24 cellular contexts compared by ENCODE assay signal in the genomic region with DNA sequence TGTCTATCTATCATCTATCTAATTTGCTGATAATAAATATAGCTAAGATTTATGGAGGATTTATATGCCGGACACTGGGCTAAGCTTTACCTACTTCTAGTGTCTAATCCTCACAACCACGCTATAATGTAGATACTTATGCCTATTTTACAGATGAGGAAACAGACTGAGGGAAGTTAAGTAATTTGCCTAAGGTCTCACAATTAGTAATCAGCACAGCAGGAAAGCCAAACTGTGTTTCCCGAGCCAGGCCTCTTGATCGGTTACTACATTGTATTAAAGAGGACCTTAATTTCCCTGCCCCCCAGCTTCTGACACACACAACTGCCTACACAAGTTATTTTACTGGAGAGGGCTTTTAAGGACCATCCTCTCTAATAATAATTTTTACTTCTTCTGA. TPM values are rescaled to one million over a fixed set of nuclear protein-coding genes. Genes with fewer than 3 reads are reported as not detected.
A peak's percentile ranks its signal among the peaks of the same experiment; 100 is the strongest.
DNase-seq lines count a peak whose midpoint lies in the region; ATAC-seq and TF ChIP-seq lines count a peak whose summit lies in the region.
"Had no signal": no experiment of that assay in that cellular context is flagged by ENCODE, and none has a peak within 500 bp of the region (broad histone marks: within the 10 kb centered on the region; RNA-seq: fewer than 3 reads in every experiment).

No MANE protein-coding gene starts in this region.

- H3K4me2 ChIP-seq in DOHH2 (ENCODE audit: low read length) (peak overlapping the region; percentile 8; the same call in 1 of the 2 replicates), OCI-LY7 (ENCODE audit: low read length) (no peak overlapping the region), SK-N-SH (no peak overlapping the region)

- ATAC-seq in GM19023 (IDR thresholded peaks at IDR 0.05; ENCODE audit: unreplicated experiment) = peak; percentile 69
- ATAC-seq in HG02610 (IDR thresholded peaks at IDR 0.05; ENCODE audit: unreplicated experiment) = peak; percentile 61
- ATAC-seq: naive thymus-derived CD4-positive, alpha-beta T cell had no signal

- H3K27me3 ChIP-seq in DOHH2 (ENCODE audit: control insufficient read depth, low read length) (peaks cover 28% of the 10 kb centered on the region), SK-N-SH (ENCODE audit: insufficient read depth) (peaks cover 10% of the 10 kb centered on the region; the same call in 1 of the 2 replicates)
- H3K27me3 ChIP-seq: BLaER1 treated with 17β-estradiol and CSF1 and Interleukin-3, amounts not matched to agents 10 nM and 100 nM; upper lobe of left lung had no signal

- H2AFZ ChIP-seq in OCI-LY7 (ENCODE audit: low read length) = no peak overlapping the region
- no peak overlapping the region for H2AFZ ChIP-seq in SK-N-SH (ENCODE audit: low read depth)
- H2AFZ ChIP-seq: parathyroid adenoma had no signal

- no peaks in the 10 kb centered on the region for H4K20me1 ChIP-seq in DOHH2 (ENCODE audit: control insufficient read depth, insufficient read depth, low read depth, low read length)
- H4K20me1 ChIP-seq in OCI-LY7 (ENCODE audit: insufficient read depth, low read length) = no peaks in the 10 kb centered on the region
- H4K20me1 ChIP-seq in SK-N-SH (ENCODE audit: insufficient read depth) = no peaks in the 10 kb centered on the region
- H4K20me1 ChIP-seq: BLaER1 treated with 17β-estradiol and CSF1 and Interleukin-3, amounts not matched to agents 10 nM and 100 nM had no signal

- DNase-seq in OCI-LY7 (ENCODE audit: low spot score) (peak; percentile 13), SK-N-SH (no peak), ACHN (no peak), foreskin fibroblast (no peak), NCI-H146 (lab: John Stamatoyannopoulos, UW) (no peak)
- DNase-seq: activated CD4-positive, alpha-beta memory T cell treated with anti-CD3 and anti-CD28 coated beads for 36 hours; activated naive CD4-positive, alpha-beta T cell treated with anti-CD3 and anti-CD28 coated beads, Interleukin-2, amount 10 ng/mL, durations not matched to agents 7 days and 5 days; activated T-cell treated with anti-CD3 and anti-CD28 coated beads, Interleukin-2, amount 50 U/mL, for 24 hours; endodermal cell; GOT3; hippocampal formation; kidney; naive thymus-derived CD4-positive, alpha-beta T cell; stimulated activated CD4-positive, alpha-beta T cell treated with anti-CD3 and anti-CD28 coated beads, Interleukin-1b, Interleukin-23, amount 100 ng/mL, for 48 hours; stomach; upper lobe of left lung had no signal

- H3K36me3 ChIP-seq in DOHH2 (ENCODE audit: control insufficient read depth, low read length) (no peaks in the 10 kb centered on the region), OCI-LY7 (ENCODE audit: insufficient read depth, low read length) (no peaks in the 10 kb centered on the region), SK-N-SH (replicated peaks in 1 of 2; ENCODE audit: control insufficient read depth in 1 of 2, insufficient read depth in 2 of 2, low read length in 1 of 2) (no peaks in the 10 kb centered on the region)
- H3K36me3 ChIP-seq: BLaER1 treated with 17β-estradiol and CSF1 and Interleukin-3, amounts not matched to agents 10 nM and 100 nM; stomach; upper lobe of left lung had no signal

- H3F3A ChIP-seq in DOHH2 (ENCODE audit: control insufficient read depth, insufficient read depth) (no peaks in the 10 kb centered on the region), SK-N-SH (replicated peaks; ENCODE audit: insufficient read depth) (no peaks in the 10 kb centered on the region)

- BruUV-seq in OCI-LY7 (replicated peaks; lab: Mats Ljungman, UMichigan) = no TSS peak

- H3K79me2 ChIP-seq in DOHH2 (ENCODE audit: control insufficient read depth, low read length) (no peaks in the 10 kb centered on the region), OCI-LY7 (ENCODE audit: insufficient read depth, low read depth, low read length) (no peaks in the 10 kb centered on the region), SK-N-SH (ENCODE audit: insufficient read depth) (no peaks in the 10 kb centered on the region)
- H3K79me2 ChIP-seq: parathyroid adenoma had no signal

- intact Hi-C loops in OCI-LY7 (cut with micrococcal nuclease; ENCODE audit: unreplicated experiment) = no loop called here

- H3K27ac ChIP-seq in DOHH2 (ENCODE audit: low read depth, low read length) (no peak overlapping the region), OCI-LY7 (ENCODE audit: low read depth, low read length, poor library complexity, severe bottlenecking) (no peak overlapping the region), SK-N-SH (ENCODE audit: low read depth in 2 of 2, low read length in 1 of 2) (no peak overlapping the region)
- H3K27ac ChIP-seq: BLaER1 treated with 17β-estradiol and CSF1 and Interleukin-3, amounts not matched to agents 10 nM and 100 nM; parathyroid adenoma; stomach; upper lobe of left lung had no signal

- TF ChIP-seq RAD21 in SK-N-SH (IDR thresholded peaks at IDR 0.05; ENCODE audit: low read length) = no peak

- H3K9me3 ChIP-seq in DOHH2 (ENCODE audit: control insufficient read depth, insufficient read depth, low read length) (no peaks in the 10 kb centered on the region), OCI-LY7 (ENCODE audit: low read length) (no peaks in the 10 kb centered on the region), SK-N-SH (no peaks in the 10 kb centered on the region)
- H3K9me3 ChIP-seq: BLaER1 treated with 17β-estradiol and CSF1 and Interleukin-3, amounts not matched to agents 10 nM and 100 nM; stomach; upper lobe of left lung had no signal

- POLR2A ChIA-PET in OCI-LY7 (lab: Charles Lee) (interaction anchor here (0.7 to 1.3 kb wide), 4 partner anchors 9 to 490 kb away, joined by 3 to 7 read pairs (median 6); no protein-coding TSS in a partner anchor), SK-N-SH (lab: Yijun Ruan, JAX) (no interaction called here)

- no peak overlapping the region for H3K9ac ChIP-seq in SK-N-SH
- H3K9ac ChIP-seq: BLaER1 treated with 17β-estradiol and CSF1 and Interleukin-3, amounts not matched to agents 10 nM and 100 nM; parathyroid adenoma had no signal

- H3K4me3 ChIP-seq in DOHH2 (ENCODE audit: low read length) (no peak overlapping the region), OCI-LY7 (ENCODE audit: low read depth, low read length, poor library complexity, severe bottlenecking) (no peak overlapping the region), SK-N-SH (ENCODE audit: low read depth in 2 of 2, low read length in 1 of 2) (no peak overlapping the region), foreskin fibroblast (ENCODE audit: low read depth in 1 of 2, low read length in 2 of 2) (no peak overlapping the region)
- H3K4me3 ChIP-seq: BLaER1 treated with 17β-estradiol and CSF1 and Interleukin-3, amounts not matched to agents 10 nM and 100 nM; stomach; upper lobe of left lung had no signal

- CTCF ChIA-PET in OCI-LY7 (lab: Charles Lee; ENCODE audit: unreplicated experiment) = no interaction called here
- CTCF ChIA-PET in SK-N-SH (lab: Yijun Ruan, JAX) = interaction anchor here (0.8 to 2.1 kb wide), 4 partner anchors 11 to 492 kb away, joined by 3 to 5 read pairs (median 3); no protein-coding TSS in a partner anchor

- TF ChIP-seq EP300 in SK-N-SH (IDR thresholded peaks at IDR 0.05; ENCODE audit: borderline replicate concordance in 1 of 2, low read depth in 1 of 2, low read length in 1 of 2) = no peak

- no peak for TF ChIP-seq CTCF in DOHH2 (IDR thresholded peaks at IDR 0.05; ENCODE audit: low read depth, low read length, poor library complexity, severe bottlenecking)
- no peak for TF ChIP-seq CTCF in OCI-LY7 (conservative IDR thresholded peaks at IDR 0.05; ENCODE audit: low read length)
- no peak for TF ChIP-seq CTCF in SK-N-SH (IDR thresholded peaks at IDR 0.05)
- no peak for TF ChIP-seq CTCF in foreskin fibroblast (IDR thresholded peaks at IDR 0.05; ENCODE audit: low read depth, low read length)

- WGBS in SK-N-SH (ENCODE audit: low lambda C conversion rate) = 47% methylated on average over 4 of the region's 4 CpGs

- H3K9me2 ChIP-seq in DOHH2 (replicated peaks; ENCODE audit: control insufficient read depth, low read length) = no peaks in the 10 kb centered on the region
- no peaks in the 10 kb centered on the region for H3K9me2 ChIP-seq in OCI-LY7 (ENCODE audit: insufficient read depth, low read length)
- H3K9me2 ChIP-seq in SK-N-SH = no peaks in the 10 kb centered on the region

- in situ Hi-C loops in ACHN (cut with HindIII; ENCODE audit: low pct_ligation_motif_present, low pct_unique_long_range_greater_than_20kb, low sequenced_read_pairs) = loop anchor here (25.0 kb wide), 1 partner anchor 487 kb away; no protein-coding TSS in a partner anchor

- H3K4me1 ChIP-seq in DOHH2 (ENCODE audit: control insufficient read depth, low read length) (peaks cover 8% of the 10 kb centered on the region), OCI-LY7 (ENCODE audit: insufficient read depth, low read length, poor library complexity, severe bottlenecking) (peaks cover 4% of the 10 kb centered on the region), SK-N-SH (ENCODE audit: control insufficient read depth in 1 of 2, insufficient read depth in 2 of 2, low read depth in 1 of 2, low read length in 1 of 2) (no peaks in the 10 kb centered on the region)
- H3K4me1 ChIP-seq: BLaER1 treated with 17β-estradiol and CSF1 and Interleukin-3, amounts not matched to agents 10 nM and 100 nM; parathyroid adenoma; stomach had no signal

TF ChIP-seq in SK-N-SH, 30 proteins besides CTCF, POLR2A, EP300 and RAD21 (continues in another document):
- TF ChIP-seq ELF1 (IDR thresholded peaks at IDR 0.05) (no peak), RCOR1 (IDR thresholded peaks at IDR 0.05; ENCODE audit: low read length) (no peak), FOXJ3 (CRISPR knock-in tag; IDR thresholded peaks at IDR 0.05) (no peak), MAX (IDR thresholded peaks at IDR 0.05; ENCODE audit: low read depth) (no peak), RXRA (IDR thresholded peaks at IDR 0.05; ENCODE audit: borderline replicate concordance, low read depth) (no peak)
- TF ChIP-seq, protein P1, sequence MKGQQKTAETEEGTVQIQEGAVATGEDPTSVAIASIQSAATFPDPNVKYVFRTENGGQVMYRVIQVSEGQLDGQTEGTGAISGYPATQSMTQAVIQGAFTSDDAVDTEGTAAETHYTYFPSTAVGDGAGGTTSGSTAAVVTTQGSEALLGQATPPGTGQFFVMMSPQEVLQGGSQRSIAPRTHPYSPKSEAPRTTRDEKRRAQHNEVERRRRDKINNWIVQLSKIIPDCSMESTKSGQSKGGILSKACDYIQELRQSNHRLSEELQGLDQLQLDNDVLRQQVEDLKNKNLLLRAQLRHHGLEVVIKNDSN (IDR thresholded peaks at IDR 0.05; ENCODE audit: borderline replicate concordance, low read depth) = no peak

RNA-seq across cellular contexts. Expression of gene ONECUT1, which starts 40.9 kb away (rescaled TPM):
- 0.25 and 0.28 TPM in 2 replicates for total RNA-seq in OCI-LY7 (2014; rRNA removed; shearing (Covaris generic))
- total RNA-seq in OCI-LY7 (2022) = 0.15 and 0.52 TPM in 2 replicates
- not detected in 2 replicates for polyA plus RNA-seq in SK-N-SH (2012; rRNA removed)
- not detected in 2 replicates for polyA plus RNA-seq in SK-N-SH (2012; cell fraction: cytosol; rRNA removed)
- not detected in 2 replicates for polyA plus RNA-seq in SK-N-SH (2012; cell fraction: nucleus; rRNA removed)
- total RNA-seq: activated CD4-positive, alpha-beta memory T cell treated with anti-CD3 and anti-CD28 coated beads for 36 hours; fibroblast of lung; HT1080; kidney; lung microvascular endothelial cell; naive thymus-derived CD4-positive, alpha-beta T cell had no signal
- polyA plus RNA-seq: fibroblast of lung; naive thymus-derived CD4-positive, alpha-beta T cell; stomach had no signal
